2 cellular contexts compared by ENCODE assay signal in genomic region chr7:44801890-44802289, GRCh38.
TF ChIP-seq lines count a peak whose summit lies in the region.

No MANE protein-coding gene starts in this region.

TF ChIP-seq in SK-N-SH, 30 proteins besides CTCF, POLR2A, EP300 and RAD21 (continued from another document):
- TF ChIP-seq USF1 (IDR thresholded peaks at IDR 0.05; ENCODE audit: borderline replicate concordance, low read depth) (no peak), MAX (IDR thresholded peaks at IDR 0.05; ENCODE audit: low read depth) (no peak), NFIC (IDR thresholded peaks at IDR 0.05; ENCODE audit: borderline replicate concordance) (no peak)
TF ChIP-seq in SK-N-SH: peak in this region for 1.

TF ChIP-seq in SK-N-SH treated with all-trans-retinoic acid at 6 μM for 48 hours, 23 proteins besides CTCF, POLR2A, EP300 and RAD21 (continued from another document):
- TF ChIP-seq PATZ1 (CRISPR knock-in tag; IDR thresholded peaks at IDR 0.05; ENCODE audit: borderline replicate concordance): no peak
- no peak for TF ChIP-seq GLIS3 (CRISPR knock-in tag; IDR thresholded peaks at IDR 0.05)
- no peak for TF ChIP-seq OSR1 (CRISPR knock-in tag; IDR thresholded peaks at IDR 0.05)
- no peak for TF ChIP-seq ARNTL (CRISPR knock-in tag; IDR thresholded peaks at IDR 0.05; ENCODE audit: borderline replicate concordance, low read depth)
- TF ChIP-seq ZNF8 (CRISPR knock-in tag; IDR thresholded peaks at IDR 0.05): no peak
- no peak for TF ChIP-seq ZNF70 (CRISPR knock-in tag; IDR thresholded peaks at IDR 0.05)
- no peak for TF ChIP-seq POU6F1 (CRISPR knock-in tag; IDR thresholded peaks at IDR 0.05; ENCODE audit: borderline replicate concordance, low read depth)
- no peak for TF ChIP-seq ZC3H10 (CRISPR knock-in tag; IDR thresholded peaks at IDR 0.05)
- TF ChIP-seq SNAI2 (CRISPR knock-in tag; IDR thresholded peaks at IDR 0.05): no peak
- TF ChIP-seq ESRRG (CRISPR knock-in tag; IDR thresholded peaks at IDR 0.05): no peak
